24 cellular contexts compared by ENCODE assay signal in the genomic region with DNA sequence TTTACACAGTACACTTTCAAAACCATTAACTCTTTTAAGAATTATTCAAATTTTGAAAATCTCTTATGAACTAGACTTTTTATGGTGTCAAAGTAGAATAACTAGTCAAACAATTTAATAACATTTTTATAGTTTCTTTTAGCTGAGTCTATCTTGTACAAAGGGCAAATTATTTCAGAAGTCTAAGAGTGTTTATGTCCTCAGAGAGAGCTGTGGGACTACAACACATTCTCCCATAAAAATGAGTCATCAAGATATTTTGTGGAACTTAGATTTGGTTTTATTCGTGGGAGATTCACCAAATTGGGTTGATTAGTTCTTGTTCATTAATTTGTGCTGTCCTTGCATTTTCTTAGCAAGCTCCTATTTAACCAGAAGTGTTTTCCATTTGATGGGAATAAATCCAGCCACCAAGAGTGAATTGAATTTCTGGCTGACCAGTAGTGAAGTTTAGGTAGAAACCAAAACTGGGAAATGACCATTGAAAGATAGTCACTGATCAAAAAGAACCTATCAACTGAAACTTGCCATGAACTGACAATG.
"Had no signal": no experiment of that assay in that cellular context is flagged by ENCODE, and none has a peak within 500 bp of the region (broad histone marks: within the 10 kb centered on the region; RNA-seq: fewer than 3 reads in every experiment).

No MANE protein-coding gene starts in this region.

- FAIRE-seq: keratinocyte had no signal

- H3K4me1 ChIP-seq: esophagus squamous epithelium, transverse colon had no signal

- DNase-seq: cortex of kidney; dorsolateral prefrontal cortex; effector memory CD4-positive, alpha-beta T cell; esophagus squamous epithelium; gastrocnemius medialis; glutamatergic neuron; left cardiac atrium; left ventricle myocardium superior; naive thymus-derived CD4-positive, alpha-beta T cell; nephron progenitor cell; psoas muscle; retina; stimulated activated CD4-positive, alpha-beta T cell treated with anti-CD3 and anti-CD28 coated beads, Interleukin-2, amount 100 ng/mL, for 24 hours; stimulated activated CD4-positive, alpha-beta T cell treated with anti-CD3 and anti-CD28 coated beads, Interleukin-4, amount 100 ng/mL, for 4 hours; stimulated activated naive B cell treated with anti-CD40 and anti-IgM and Interleukin-4, amounts not matched to agents 10 μg/mL and 1 μg/mL and 100 μg/mL, for 72 hours; stimulated activated naive CD8-positive, alpha-beta T cell treated with anti-CD3 and anti-CD28 coated beads, Interleukin-15, amount 100 ng/mL, for 72 hours; substantia nigra; transverse colon had no signal

- H3K27ac ChIP-seq: dorsolateral prefrontal cortex, epithelial cell of prostate, esophagus squamous epithelium, gastrocnemius medialis, psoas muscle, thoracic aorta, transverse colon had no signal

- ATAC-seq: gastrocnemius medialis; left cardiac atrium; left ventricle myocardium superior; naive thymus-derived CD4-positive, alpha-beta T cell; psoas muscle; sciatic nerve; stimulated activated naive B cell treated with anti-CD40 and anti-IgM and Interleukin-4, amounts not matched to agents 10 μg/mL and 1 μg/mL and 100 μg/mL, for 72 hours; stimulated activated naive CD8-positive, alpha-beta T cell treated with anti-CD3 and anti-CD28 coated beads, Interleukin-15, amount 100 ng/mL, for 72 hours had no signal

- H3K36me3 ChIP-seq: esophagus squamous epithelium, gastrocnemius medialis, thoracic aorta, transverse colon had no signal

- H3K4me3 ChIP-seq: dorsolateral prefrontal cortex, esophagus squamous epithelium, gastrocnemius medialis, lung, psoas muscle, skin epidermis, thoracic aorta, transverse colon had no signal

- H3K27me3 ChIP-seq: dorsolateral prefrontal cortex, esophagus squamous epithelium, gastrocnemius medialis, transverse colon had no signal

- H3K9me3 ChIP-seq: esophagus squamous epithelium, gastrocnemius medialis, psoas muscle, thoracic aorta, transverse colon had no signal
